ENCODE assay signal across 8 cellular contexts in the genomic region with DNA sequence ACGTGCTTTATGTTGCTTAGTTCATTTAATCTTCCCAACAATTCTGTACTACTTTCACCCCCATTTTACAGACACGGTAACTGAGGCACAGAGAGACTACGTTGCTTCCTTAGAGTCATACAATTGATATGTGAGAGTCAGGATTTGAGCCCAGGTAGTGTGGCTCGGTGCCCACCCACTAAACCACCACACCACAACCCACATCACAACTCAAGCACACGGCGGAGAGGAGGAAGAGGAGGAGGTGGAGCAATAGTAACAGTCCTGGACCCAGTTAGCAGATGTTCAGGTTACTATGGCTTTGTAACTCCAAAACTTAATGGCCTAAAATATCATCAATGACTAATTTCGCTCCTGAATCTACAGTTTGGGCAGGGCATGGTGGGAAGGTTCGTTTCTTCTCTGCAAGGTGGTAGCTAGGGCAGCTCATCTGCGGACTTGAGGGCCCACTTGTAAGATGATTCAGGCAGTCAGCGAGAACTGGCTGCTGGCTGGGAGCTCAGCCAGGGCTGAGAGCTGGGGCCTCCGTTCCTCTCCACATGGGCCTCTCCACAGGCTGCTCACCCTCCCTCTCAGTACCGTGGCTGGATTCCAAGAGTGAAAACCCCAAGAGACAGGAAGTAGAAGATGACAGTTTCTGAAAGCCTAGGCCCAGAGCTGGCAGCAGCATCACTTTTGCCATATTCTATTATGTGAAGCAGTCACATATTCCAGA.
A peak's percentile ranks its signal among the peaks of the same experiment; 100 is the strongest.
DNase-seq lines count a peak whose midpoint lies in the region; ATAC-seq and TF ChIP-seq lines count a peak whose summit lies in the region.

No MANE protein-coding gene starts in this region.

- H3K14ac ChIP-seq in neuronal stem cell (ENCODE audit: low read length), result no peak overlapping the region

- H3K27me3 ChIP-seq in neuronal stem cell (ENCODE audit: control insufficient read depth in 3 of 3, insufficient read depth in 3 of 3, low read depth in 1 of 3, low read length in 3 of 3) (no peaks in the 10 kb centered on the region), thyroid gland (no peaks in the 10 kb centered on the region), Karpas-422 (ENCODE audit: low read length) (no peaks in the 10 kb centered on the region)

- peak overlapping the region; percentile 78 for H2BK5ac ChIP-seq in neuronal stem cell (ENCODE audit: low read length)

- no peaks in the 10 kb centered on the region for H3K9me2 ChIP-seq in Karpas-422 (replicated peaks; ENCODE audit: insufficient read depth, low read length)

- H3K23ac ChIP-seq in neuronal stem cell (ENCODE audit: low read depth, low read length, poor library complexity), result no peak overlapping the region

- H3K36me3 ChIP-seq in neuronal stem cell (replicated peaks in 1 of 2; ENCODE audit: control insufficient read depth in 2 of 2, insufficient read depth in 2 of 2, low read length in 2 of 2) (no peaks in the 10 kb centered on the region), thyroid gland (no peaks in the 10 kb centered on the region), Karpas-422 (ENCODE audit: insufficient read depth, low read length) (no peaks in the 10 kb centered on the region)

- no peaks in the 10 kb centered on the region for H4K20me1 ChIP-seq in Karpas-422 (ENCODE audit: insufficient read depth, low read depth, low read length)

- no peaks in the 10 kb centered on the region for H3K79me1 ChIP-seq in neuronal stem cell (ENCODE audit: low read depth, low read length)

- H4K8ac ChIP-seq in neuronal stem cell (ENCODE audit: low read depth, low read length), result no peak overlapping the region

- peak overlapping the region; percentile 34 for H4K91ac ChIP-seq in neuronal stem cell (ENCODE audit: low read depth, low read length, poor library complexity)

- DNase-seq in DMS79 treated with DMSO at 0.1 percent for 48 hours (lab: John Stamatoyannopoulos, UW), result peak; percentile 97
- peak; percentile 7 for DNase-seq in NCI-H345 treated with DMSO at 0.1 percent for 48 hours (lab: John Stamatoyannopoulos, UW; ENCODE audit: unreplicated experiment)
- peak; percentile 30 for DNase-seq in activated T-cell treated with anti-CD3 and anti-CD28 coated beads for 1 hour (ENCODE audit: low read depth)
- DNase-seq in erythroblast (lab: John Stamatoyannopoulos, UW), result peak; percentile 49 to 67
- no peak for DNase-seq in neuronal stem cell (ENCODE audit: low spot score)
- peak; percentile 94 to 97 for DNase-seq in thyroid gland
- no peak for DNase-seq in Karpas-422

- H3K27ac ChIP-seq in neuronal stem cell (replicated peaks; ENCODE audit: low read length) (peak overlapping the region; percentile 12), thyroid gland (peak overlapping the region in 2 of 3 donors; percentile 45 to 62), Karpas-422 (ENCODE audit: low read length) (no peak overlapping the region)

- H3K4me1 ChIP-seq in neuronal stem cell (ENCODE audit: control insufficient read depth in 2 of 2, insufficient read depth in 1 of 2, low read depth in 1 of 2, low read length in 2 of 2) (peaks cover 21 to 23% of the 10 kb centered on the region in 2 donors), thyroid gland (peaks cover 7 to 8% of the 10 kb centered on the region in 2 donors), Karpas-422 (ENCODE audit: low read length) (no peaks in the 10 kb centered on the region)

- ATAC-seq in HG02870 (IDR thresholded peaks at IDR 0.05; ENCODE audit: unreplicated experiment), result peak; percentile 48

- H2AFZ ChIP-seq in neuronal stem cell (ENCODE audit: low read length) (no peak overlapping the region), Karpas-422 (ENCODE audit: low read length) (no peak overlapping the region)

- H2BK12ac ChIP-seq in neuronal stem cell (ENCODE audit: low read length), result no peak overlapping the region

- peak overlapping the region; percentile 61 for H3K18ac ChIP-seq in neuronal stem cell (ENCODE audit: low read length)

- H2BK120ac ChIP-seq in neuronal stem cell (ENCODE audit: low read depth, low read length), result no peak overlapping the region

- H3K4ac ChIP-seq in neuronal stem cell (ENCODE audit: low read length), result no peak overlapping the region

- H2BK15ac ChIP-seq in neuronal stem cell (ENCODE audit: low read length), result peak overlapping the region; percentile 12

- H3K9me3 ChIP-seq in neuronal stem cell (replicated peaks in 1 of 2; ENCODE audit: control insufficient read depth in 2 of 2, insufficient read depth in 1 of 2, low read depth in 1 of 2, low read length in 2 of 2), result peaks cover 3 to 6% of the 10 kb centered on the region in 2 donors
- H3K9me3 ChIP-seq in thyroid gland, result no peaks in the 10 kb centered on the region
- H3K9me3 ChIP-seq in Karpas-422 (ENCODE audit: low read length), result no peaks in the 10 kb centered on the region

- no peaks in the 10 kb centered on the region for H3K79me2 ChIP-seq in Karpas-422 (ENCODE audit: low read length)

- H3K9ac ChIP-seq in neuronal stem cell (ENCODE audit: low read depth, low read length, poor library complexity) (no peak overlapping the region), Karpas-422 (ENCODE audit: low read length) (no peak overlapping the region)

- H2AK5ac ChIP-seq in neuronal stem cell (ENCODE audit: low read depth, low read length), result peak overlapping the region; percentile 67

- no CpG with 5 or more reads among the region's 12 CpGs for WGBS in neuronal stem cell (ENCODE audit: extremely low coverage in 2 of 2, insufficient read length in 2 of 2, insufficient replicate concordance in 1 of 2), 2 donors
- WGBS in thyroid gland, 2 donors, result 25 to 33% methylated on average over 12 of the region's 12 CpGs

- TF ChIP-seq POLR2A in erythroblast (IDR thresholded peaks at IDR 0.05; ENCODE audit: low read length) (no peak), thyroid gland (IDR thresholded peaks at IDR 0.05) (no peak)

- intact Hi-C loops in thyroid gland (cut with DNase I), result no loop called here

- TF ChIP-seq CTCF in thyroid gland (IDR thresholded peaks at IDR 0.05), result no peak

- H3K4me2 ChIP-seq in neuronal stem cell (ENCODE audit: insufficient read depth, low read length, poor library complexity, severe bottlenecking) (no peak overlapping the region), Karpas-422 (ENCODE audit: low read depth, low read length, poor library complexity, severe bottlenecking) (no peak overlapping the region)

- no peak overlapping the region for H3K4me3 ChIP-seq in neuronal stem cell (ENCODE audit: low read length in 2 of 2)
- H3K4me3 ChIP-seq in thyroid gland (replicated peaks in 1 of 3), result no peak overlapping the region
- no peak overlapping the region for H3K4me3 ChIP-seq in Karpas-422 (ENCODE audit: low read length)

Comparison
In these comparisons a context has a peak if more than half of its experiments do, and no peak if none do; other contexts are left out.
1. DNase-seq: peak in DMS79 treated with DMSO at 0.1 percent for 48 hours (single experiment), NCI-H345 treated with DMSO at 0.1 percent for 48 hours (single experiment), activated T-cell treated with anti-CD3 and anti-CD28 coated beads for 1 hour (single experiment), erythroblast (2 of 2) and thyroid gland (2 of 2); none in neuronal stem cell (single experiment) and Karpas-422 (single experiment).